7 cellular contexts compared by ENCODE assay signal in genomic region chr15:25856059-25856458, GRCh38. TPM values are rescaled to one million over a fixed set of nuclear protein-coding genes. Genes with fewer than 3 reads are reported as not detected.
DNase-seq lines count a peak whose midpoint lies in the region; ATAC-seq and TF ChIP-seq lines count a peak whose summit lies in the region.
"Not testable (repeated sequence)": the region's sequence is repeated elsewhere in the genome, so short reads cannot be mapped to it uniquely, and the experiment has no call there.

No MANE protein-coding gene starts in this region.

- POLR2A ChIA-PET in activated CD4-positive, alpha-beta memory T cell treated with anti-CD3 and anti-CD28 coated beads for 36 hours (lab: Charles Lee), result not testable (repeated sequence)

- peak overlapping the region; percentile 8 for H3K4me3 Mint-ChIP-seq in T-helper 2 cell treated with Interferon-gamma antibody and Interleukin-4, amounts not matched to agents 5 μg/mL and 100 μg/mL, for 36 hours
- H3K4me3 Mint-ChIP-seq in activated CD4-positive, alpha-beta memory T cell treated with anti-CD3 and anti-CD28 coated beads for 36 hours, result not testable (repeated sequence)
- peak overlapping the region; percentile 25 for H3K4me3 Mint-ChIP-seq in activated T-helper 1 cell treated with anti-CD3 and anti-CD28 coated beads, Interleukin-12 subunit alpha, Interleukin-12 subunit beta, Interleukin-2, Interleukin-4 antibody, amounts not matched to agents 30 ng/mL and 10 ng/mL and 1 ng/mL, durations not matched to agents 14 hours and 24 hours and 36 hours
- peak overlapping the region; percentile 42 for H3K4me3 Mint-ChIP-seq in chondrocyte (ENCODE audit: unreplicated experiment)

- not testable (repeated sequence) for H3K9me3 ChIP-seq in BLaER1

- DNase-seq in T-helper 2 cell treated with Interferon-gamma antibody and Interleukin-4, amounts not matched to agents 5 μg/mL and 100 μg/mL, for 36 hours (ENCODE audit: low spot score); activated T-helper 1 cell treated with anti-CD3 and anti-CD28 coated beads, Interleukin-12 subunit alpha, Interleukin-12 subunit beta, Interleukin-2, Interleukin-4 antibody, amounts not matched to agents 30 ng/mL and 10 ng/mL and 1 ng/mL, durations not matched to agents 14 hours and 24 hours and 36 hours (ENCODE audit: low spot score); activated naive CD4-positive, alpha-beta T cell treated with anti-CD3 and anti-CD28 coated beads, Interleukin-2, amount 50 U/mL, for 72 hours (ENCODE audit: low spot score in 2 of 2); chondrocyte (ENCODE audit: low spot score): not testable (repeated sequence)
- DNase-seq in activated CD4-positive, alpha-beta memory T cell treated with anti-CD3 and anti-CD28 coated beads for 36 hours, result peak; percentile 55
- DNase-seq in stimulated activated CD4-positive, alpha-beta T cell treated with anti-CD3 and anti-CD28 coated beads, Interleukin-15, amount 100 ng/mL, for 24 hours, result peak; percentile 21

- H3K27me3 ChIP-seq in BLaER1, result not testable (repeated sequence)

- intact Hi-C loops in activated CD4-positive, alpha-beta memory T cell treated with anti-CD3 and anti-CD28 coated beads for 36 hours (cut with micrococcal nuclease), result loop anchor here (1.0 to 10.0 kb wide), 2 partner anchors 66 to 481 kb away; no protein-coding TSS in a partner anchor
- intact Hi-C loops in activated T-helper 1 cell treated with anti-CD3 and anti-CD28 coated beads, Interleukin-12 subunit alpha, Interleukin-12 subunit beta, Interleukin-2, Interleukin-4 antibody, amounts not matched to agents 30 ng/mL and 10 ng/mL and 1 ng/mL, durations not matched to agents 14 hours and 24 hours and 36 hours (cut with micrococcal nuclease), result loop anchor here (10.0 kb wide), 2 partner anchors 229 to 481 kb away; no protein-coding TSS in a partner anchor

- H3K9me3 Mint-ChIP-seq in T-helper 2 cell treated with Interferon-gamma antibody and Interleukin-4, amounts not matched to agents 5 μg/mL and 100 μg/mL, for 36 hours; activated CD4-positive, alpha-beta memory T cell treated with anti-CD3 and anti-CD28 coated beads for 36 hours; activated T-helper 1 cell treated with anti-CD3 and anti-CD28 coated beads, Interleukin-12 subunit alpha, Interleukin-12 subunit beta, Interleukin-2, Interleukin-4 antibody, amounts not matched to agents 30 ng/mL and 10 ng/mL and 1 ng/mL, durations not matched to agents 14 hours and 24 hours and 36 hours; chondrocyte (ENCODE audit: low read depth): not testable (repeated sequence)
- peaks cover 0 to 11% of the 10 kb centered on the region in 2 donors for H3K9me3 Mint-ChIP-seq in activated naive CD4-positive, alpha-beta T cell treated with anti-CD3 and anti-CD28 coated beads, Interleukin-2, amount 50 U/mL, for 72 hours

- not testable (repeated sequence) for H3K27ac Mint-ChIP-seq in T-helper 2 cell treated with Interferon-gamma antibody and Interleukin-4, amounts not matched to agents 5 μg/mL and 100 μg/mL, for 36 hours
- peak overlapping the region; percentile 67 for H3K27ac Mint-ChIP-seq in activated CD4-positive, alpha-beta memory T cell treated with anti-CD3 and anti-CD28 coated beads for 36 hours
- peak overlapping the region; percentile 53 for H3K27ac Mint-ChIP-seq in activated T-helper 1 cell treated with anti-CD3 and anti-CD28 coated beads, Interleukin-12 subunit alpha, Interleukin-12 subunit beta, Interleukin-2, Interleukin-4 antibody, amounts not matched to agents 30 ng/mL and 10 ng/mL and 1 ng/mL, durations not matched to agents 14 hours and 24 hours and 36 hours
- peak overlapping the region; percentile 47 to 67 for H3K27ac Mint-ChIP-seq in activated naive CD4-positive, alpha-beta T cell treated with anti-CD3 and anti-CD28 coated beads, Interleukin-2, amount 50 U/mL, for 72 hours
- H3K27ac Mint-ChIP-seq in chondrocyte (ENCODE audit: unreplicated experiment), result peak overlapping the region; percentile 91

- not testable (repeated sequence) for H3K27ac ChIP-seq in BLaER1

- H4K20me1 ChIP-seq in BLaER1, result peaks cover 20% of the 10 kb centered on the region

- not testable (repeated sequence) for H3K27me3 Mint-ChIP-seq in T-helper 2 cell treated with Interferon-gamma antibody and Interleukin-4, amounts not matched to agents 5 μg/mL and 100 μg/mL, for 36 hours (ENCODE audit: low read depth); activated CD4-positive, alpha-beta memory T cell treated with anti-CD3 and anti-CD28 coated beads for 36 hours; activated T-helper 1 cell treated with anti-CD3 and anti-CD28 coated beads, Interleukin-12 subunit alpha, Interleukin-12 subunit beta, Interleukin-2, Interleukin-4 antibody, amounts not matched to agents 30 ng/mL and 10 ng/mL and 1 ng/mL, durations not matched to agents 14 hours and 24 hours and 36 hours (ENCODE audit: insufficient read depth); chondrocyte (ENCODE audit: low read depth)

- H3K4me2 ChIP-seq in BLaER1, result peak overlapping the region; percentile 10; the same call in 1 of the 2 replicates

- not testable (repeated sequence) for H3K4me3 ChIP-seq in BLaER1

- CTCF ChIA-PET in activated CD4-positive, alpha-beta memory T cell treated with anti-CD3 and anti-CD28 coated beads for 36 hours (lab: Charles Lee), result interaction anchor here (0.6 to 1.2 kb wide), 2 partner anchors 72 to 74 kb away, joined by 3 to 5 read pairs; no protein-coding TSS in a partner anchor

- not testable (repeated sequence) for ATAC-seq in activated naive CD4-positive, alpha-beta T cell treated with anti-CD3 and anti-CD28 coated beads, Interleukin-2, amount 50 U/mL, for 72 hours

- not testable (repeated sequence) for H3K9ac ChIP-seq in BLaER1

- peaks cover 17% of the 10 kb centered on the region for H3K36me3 ChIP-seq in BLaER1

- peaks cover 81% of the 10 kb centered on the region for H3K36me3 Mint-ChIP-seq in T-helper 2 cell treated with Interferon-gamma antibody and Interleukin-4, amounts not matched to agents 5 μg/mL and 100 μg/mL, for 36 hours (ENCODE audit: low read depth)
- H3K36me3 Mint-ChIP-seq in activated CD4-positive, alpha-beta memory T cell treated with anti-CD3 and anti-CD28 coated beads for 36 hours, result peaks cover 29% of the 10 kb centered on the region
- H3K36me3 Mint-ChIP-seq in activated T-helper 1 cell treated with anti-CD3 and anti-CD28 coated beads, Interleukin-12 subunit alpha, Interleukin-12 subunit beta, Interleukin-2, Interleukin-4 antibody, amounts not matched to agents 30 ng/mL and 10 ng/mL and 1 ng/mL, durations not matched to agents 14 hours and 24 hours and 36 hours (ENCODE audit: low read depth), result peaks cover 71% of the 10 kb centered on the region
- peaks cover 43 to 63% of the 10 kb centered on the region in 2 donors for H3K36me3 Mint-ChIP-seq in activated naive CD4-positive, alpha-beta T cell treated with anti-CD3 and anti-CD28 coated beads, Interleukin-2, amount 50 U/mL, for 72 hours
- peaks cover 45% of the 10 kb centered on the region for H3K36me3 Mint-ChIP-seq in chondrocyte (ENCODE audit: low read depth)

- peaks cover 81% of the 10 kb centered on the region for H3K4me1 Mint-ChIP-seq in T-helper 2 cell treated with Interferon-gamma antibody and Interleukin-4, amounts not matched to agents 5 μg/mL and 100 μg/mL, for 36 hours (ENCODE audit: low read depth)
- H3K4me1 Mint-ChIP-seq in activated CD4-positive, alpha-beta memory T cell treated with anti-CD3 and anti-CD28 coated beads for 36 hours (ENCODE audit: low read depth), result peaks cover 85% of the 10 kb centered on the region
- peaks cover 98% of the 10 kb centered on the region for H3K4me1 Mint-ChIP-seq in activated T-helper 1 cell treated with anti-CD3 and anti-CD28 coated beads, Interleukin-12 subunit alpha, Interleukin-12 subunit beta, Interleukin-2, Interleukin-4 antibody, amounts not matched to agents 30 ng/mL and 10 ng/mL and 1 ng/mL, durations not matched to agents 14 hours and 24 hours and 36 hours (ENCODE audit: low read depth)
- H3K4me1 Mint-ChIP-seq in chondrocyte (ENCODE audit: low read depth), result peaks cover 99% of the 10 kb centered on the region

- TF ChIP-seq CTCF in chondrocyte (IDR thresholded peaks at IDR 0.05), result not testable (repeated sequence)

- peaks cover 78% of the 10 kb centered on the region for H3K4me1 ChIP-seq in BLaER1

RNA-seq across cellular contexts. Expression of gene ATP10A, which starts 7.1 kb away (rescaled TPM):
- total RNA-seq in activated CD4-positive, alpha-beta memory T cell treated with anti-CD3 and anti-CD28 coated beads for 36 hours, result 10 to 100 TPM; 15.9 to 17.2 TPM
- total RNA-seq in activated T-helper 1 cell treated with anti-CD3 and anti-CD28 coated beads, Interleukin-12 subunit alpha, Interleukin-12 subunit beta, Interleukin-2, Interleukin-4 antibody, amounts not matched to agents 30 ng/mL and 10 ng/mL and 1 ng/mL, durations not matched to agents 14 hours and 24 hours and 36 hours, result 42.8 and 47.9 TPM in 2 replicates
- 10 to 100 TPM; 16.6 to 44.6 TPM for total RNA-seq in activated naive CD4-positive, alpha-beta T cell treated with anti-CD3 and anti-CD28 coated beads, Interleukin-2, amount 50 U/mL, for 72 hours
- 160 to 190 TPM (median 163 TPM) in 3 replicates for total RNA-seq in chondrocyte
